33 cellular contexts compared by ENCODE assay signal in genomic region chr12:5094986-5095385, GRCh38. TPM values are rescaled to one million over a fixed set of nuclear protein-coding genes. Genes with fewer than 3 reads are reported as not detected.
"Had no signal": no experiment of that assay in that cellular context is flagged by ENCODE, and none has a peak within 500 bp of the region (broad histone marks: within the 10 kb centered on the region; RNA-seq: fewer than 3 reads in every experiment).

No MANE protein-coding gene starts in this region.

- H3K27ac Mint-ChIP-seq: activated CD4-positive, alpha-beta T cell treated with anti-CD3 and anti-CD28 coated beads, Interleukin-2, amount 10 ng/mL, durations not matched to agents 24 days and 14 days; activated CD8-positive, alpha-beta T cell treated with anti-CD3 and anti-CD28 coated beads for 36 hours; activated naive CD4-positive, alpha-beta T cell treated with anti-CD3 and anti-CD28 coated beads for 36 hours; activated naive CD4-positive, alpha-beta T cell treated with anti-CD3 and anti-CD28 coated beads, Interleukin-2, amount 50 U/mL, for 72 hours; activated T-helper 1 cell treated with anti-CD3 and anti-CD28 coated beads, Interleukin-12 subunit alpha, Interleukin-12 subunit beta, Interleukin-2, Interleukin-4 antibody, amounts not matched to agents 30 ng/mL and 10 ng/mL and 1 ng/mL, durations not matched to agents 14 hours and 24 hours and 36 hours; brain had no signal

- H3K4me1 ChIP-seq: adrenal gland had no signal

- ATAC-seq: activated CD8-positive, alpha-beta T cell treated with anti-CD3 and anti-CD28 coated beads for 36 hours; activated naive CD4-positive, alpha-beta T cell treated with anti-CD3 and anti-CD28 coated beads, Interleukin-2, amount 50 U/mL, for 72 hours had no signal

- H3K27me3 Mint-ChIP-seq: brain had no signal

- H3K36me3 ChIP-seq: adrenal gland had no signal

- FAIRE-seq: RCC 7860 had no signal

- H2AFZ ChIP-seq: PC-9 had no signal

- DNase-seq: activated CD4-positive, alpha-beta T cell treated with anti-CD3 and anti-CD28 coated beads, Interleukin-2, amount 10 ng/mL, durations not matched to agents 24 days and 14 days; activated CD4-positive, alpha-beta T cell treated with anti-CD3 and anti-CD28 coated beads, Interleukin-2, amount 50 U/mL, for 4 hours; activated CD8-positive, alpha-beta T cell treated with anti-CD3 and anti-CD28 coated beads for 36 hours; activated gamma-delta T cell treated with Interleukin-2 at 50 U/mL for 16 hours; activated naive CD4-positive, alpha-beta T cell treated with anti-CD3 and anti-CD28 coated beads for 36 hours; activated T-cell treated with anti-CD3 and anti-CD28 coated beads, Interleukin-2, amount 50 U/mL, for 1 hour; adrenal gland; caudate nucleus; cerebellar nuclear complex; MM.1S; NCI-H1092 treated with DMSO at 0.1 percent for 48 hours; NCI-H1417; NCI-H146; NCI-H1930; NCI-H2081 treated with DMSO at 0.1 percent for 48 hours; NCI-H226; NCI-H446 treated with DMSO at 0.1 percent for 48 hours; NCI-H524; NCI-H69; PC-9; Right ventricle myocardium superior; T1000 had no signal

- H3K36me3 Mint-ChIP-seq: activated naive CD4-positive, alpha-beta T cell treated with anti-CD3 and anti-CD28 coated beads, Interleukin-2, amount 50 U/mL, for 72 hours; brain had no signal

- H3K4me1 Mint-ChIP-seq: activated CD4-positive, alpha-beta T cell treated with anti-CD3 and anti-CD28 coated beads, Interleukin-2, amount 10 ng/mL, durations not matched to agents 24 days and 14 days had no signal

- H3K9me3 ChIP-seq: adrenal gland had no signal

- H3K27ac ChIP-seq: adrenal gland, PC-9, SK-N-MC had no signal

- H3K4me3 ChIP-seq: adrenal gland, PC-9, SK-N-MC had no signal

- H3K4me3 Mint-ChIP-seq: activated CD4-positive, alpha-beta T cell treated with anti-CD3 and anti-CD28 coated beads, Interleukin-2, amount 10 ng/mL, durations not matched to agents 24 days and 14 days; activated CD8-positive, alpha-beta T cell treated with anti-CD3 and anti-CD28 coated beads for 36 hours; activated naive CD4-positive, alpha-beta T cell treated with anti-CD3 and anti-CD28 coated beads for 36 hours; activated T-helper 1 cell treated with anti-CD3 and anti-CD28 coated beads, Interleukin-12 subunit alpha, Interleukin-12 subunit beta, Interleukin-2, Interleukin-4 antibody, amounts not matched to agents 30 ng/mL and 10 ng/mL and 1 ng/mL, durations not matched to agents 14 hours and 24 hours and 36 hours; brain had no signal

- H3K9me3 Mint-ChIP-seq: activated CD4-positive, alpha-beta T cell treated with anti-CD3 and anti-CD28 coated beads, Interleukin-2, amount 10 ng/mL, durations not matched to agents 24 days and 14 days; activated CD8-positive, alpha-beta T cell treated with anti-CD3 and anti-CD28 coated beads for 36 hours; activated naive CD4-positive, alpha-beta T cell treated with anti-CD3 and anti-CD28 coated beads for 36 hours; activated naive CD4-positive, alpha-beta T cell treated with anti-CD3 and anti-CD28 coated beads, Interleukin-2, amount 50 U/mL, for 72 hours; activated T-helper 1 cell treated with anti-CD3 and anti-CD28 coated beads, Interleukin-12 subunit alpha, Interleukin-12 subunit beta, Interleukin-2, Interleukin-4 antibody, amounts not matched to agents 30 ng/mL and 10 ng/mL and 1 ng/mL, durations not matched to agents 14 hours and 24 hours and 36 hours; brain had no signal

RNA-seq across cellular contexts. Expression of gene KCNA5, which starts 51.3 kb away (rescaled TPM):
- total RNA-seq: activated CD4-positive, alpha-beta T cell treated with anti-CD3 and anti-CD28 coated beads, Interleukin-2, amount 10 ng/mL, durations not matched to agents 24 days and 14 days; activated CD8-positive, alpha-beta memory T cell treated with anti-CD3 and anti-CD28 coated beads for 36 hours; activated CD8-positive, alpha-beta T cell treated with anti-CD3 and anti-CD28 coated beads for 36 hours; activated naive CD4-positive, alpha-beta T cell treated with anti-CD3 and anti-CD28 coated beads for 36 hours; activated naive CD4-positive, alpha-beta T cell treated with anti-CD3 and anti-CD28 coated beads, Interleukin-2, amount 50 U/mL, for 72 hours; activated T-helper 1 cell treated with anti-CD3 and anti-CD28 coated beads, Interleukin-12 subunit alpha, Interleukin-12 subunit beta, Interleukin-2, Interleukin-4 antibody, amounts not matched to agents 30 ng/mL and 10 ng/mL and 1 ng/mL, durations not matched to agents 14 hours and 24 hours and 36 hours; bronchial epithelial cell; LHCN-M2; OCI-LY7; PC-9; T-helper 1 cell treated with Interleukin-12 subunit alpha and Interleukin-12 subunit beta and Interleukin-4 antibody, amounts not matched to agents 30 ng/mL and 1 ng/mL, for 36 hours; T-helper 2 cell treated with Interferon-gamma antibody and Interleukin-4, amounts not matched to agents 100 ng/mL and 5 ng/mL, for 36 hours had no signal
